ENCODE assay signal across 8 cellular contexts in the genomic region with DNA sequence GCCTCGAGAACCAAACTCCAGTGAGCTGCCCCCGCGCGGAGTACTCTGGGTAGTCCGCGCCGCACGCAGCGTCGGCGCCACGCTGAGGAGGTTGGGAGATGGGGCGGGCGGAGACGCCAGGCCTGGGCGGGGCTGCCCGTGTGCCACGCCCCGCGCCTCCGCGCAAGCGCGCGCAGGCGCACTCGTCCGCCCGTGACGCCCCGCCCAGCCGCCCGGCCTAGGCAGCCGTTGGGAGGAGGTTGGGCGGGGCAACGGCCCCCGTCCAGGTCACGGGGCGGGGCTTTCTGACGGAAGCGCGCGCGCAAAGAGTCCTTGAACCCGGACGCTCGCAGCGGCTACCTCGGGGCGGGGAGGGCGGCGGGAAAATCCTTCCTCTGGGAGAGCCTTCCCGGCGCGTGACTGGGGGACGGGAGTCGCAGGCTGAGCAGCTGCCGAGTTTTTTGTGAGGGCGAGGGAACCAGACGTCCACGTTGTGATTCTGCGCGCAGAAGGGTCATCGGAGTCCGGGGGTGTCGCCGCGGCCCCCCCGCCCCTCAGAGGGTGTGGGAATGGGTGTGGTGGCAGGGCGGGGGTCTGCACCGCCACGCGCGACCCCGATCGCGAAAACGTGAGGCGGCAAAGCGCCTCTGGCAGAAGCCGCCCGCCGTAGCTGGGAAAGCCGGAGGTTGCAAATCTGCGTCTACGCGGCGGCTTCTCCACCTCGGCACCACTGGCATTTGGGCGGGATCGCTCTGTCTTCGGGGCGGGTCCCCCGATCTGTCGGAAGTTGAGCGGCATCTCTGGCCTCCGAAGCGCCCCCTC. TPM values are rescaled to one million over a fixed set of nuclear protein-coding genes. Genes with fewer than 3 reads are reported as not detected.
DNase-seq lines count a peak whose midpoint lies in the region; ATAC-seq and TF ChIP-seq lines count a peak whose summit lies in the region.

A gene with protein sequence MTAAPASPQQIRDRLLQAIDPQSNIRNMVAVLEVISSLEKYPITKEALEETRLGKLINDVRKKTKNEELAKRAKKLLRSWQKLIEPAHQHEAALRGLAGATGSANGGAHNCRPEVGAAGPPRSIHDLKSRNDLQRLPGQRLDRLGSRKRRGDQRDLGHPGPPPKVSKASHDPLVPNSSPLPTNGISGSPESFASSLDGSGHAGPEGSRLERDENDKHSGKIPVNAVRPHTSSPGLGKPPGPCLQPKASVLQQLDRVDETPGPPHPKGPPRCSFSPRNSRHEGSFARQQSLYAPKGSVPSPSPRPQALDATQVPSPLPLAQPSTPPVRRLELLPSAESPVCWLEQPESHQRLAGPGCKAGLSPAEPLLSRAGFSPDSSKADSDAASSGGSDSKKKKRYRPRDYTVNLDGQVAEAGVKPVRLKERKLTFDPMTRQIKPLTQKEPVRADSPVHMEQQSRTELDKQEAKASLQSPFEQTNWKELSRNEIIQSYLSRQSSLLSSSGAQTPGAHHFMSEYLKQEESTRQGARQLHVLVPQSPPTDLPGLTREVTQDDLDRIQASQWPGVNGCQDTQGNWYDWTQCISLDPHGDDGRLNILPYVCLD (minus strand): TSS at position 22 of the 801 bp plus-strand sequence. CDS start 261 bp downstream, outside the sequence.

- POLR2A ChIA-PET in GM10248 (lab: Yijun Ruan, JAX) = interaction anchor here (0.6 to 2.8 kb wide), 8 partner anchors 8 to 44 kb away, joined by 3 to 14 read pairs (median 6); partner anchors contain the start of genes SMIM7 and TMEM38A

- H3K36me3 ChIP-seq in osteoblast (ENCODE audit: insufficient read depth, low read length) = peaks cover 37% of the 10 kb centered on the region
- H3K36me3 ChIP-seq in thoracic aorta = no peaks in the 10 kb centered on the region

- H3K9me3 Mint-ChIP-seq in activated naive CD4-positive, alpha-beta T cell treated with anti-CD3 and anti-CD28 coated beads, Interleukin-2, amount 50 U/mL, for 24 hours = no peaks in the 10 kb centered on the region

- peaks cover 49% of the 10 kb centered on the region for H3K79me2 ChIP-seq in osteoblast (ENCODE audit: insufficient read depth, low read length)

- peak within 1 kb of the TSS; percentile 97 for H3K4me2 ChIP-seq in osteoblast (ENCODE audit: insufficient read depth, low read length)

- H3K27ac ChIP-seq in osteoblast (ENCODE audit: low read depth, low read length) (peak within 1 kb of the TSS; percentile 86), thoracic aorta (peak within 1 kb of the TSS; percentile 83 to 86)

- H3K27ac Mint-ChIP-seq in activated naive CD4-positive, alpha-beta T cell treated with anti-CD3 and anti-CD28 coated beads, Interleukin-2, amount 50 U/mL, for 24 hours = peak within 1 kb of the TSS; percentile 98

- H3K27me3 ChIP-seq in osteoblast (ENCODE audit: insufficient read depth, low read length) (no peaks in the 10 kb centered on the region), thoracic aorta (replicated peaks; ENCODE audit: insufficient read depth) (no peaks in the 10 kb centered on the region)

- peak within 1 kb of the TSS; percentile 96 for H3K4me3 ChIP-seq in osteoblast (ENCODE audit: insufficient read depth, low read length)
- peak within 1 kb of the TSS; percentile 96 for H3K4me3 ChIP-seq in thoracic aorta

- H2AFZ ChIP-seq in osteoblast (ENCODE audit: low read length) = peak within 1 kb of the TSS; percentile 85

- H3K27me3 Mint-ChIP-seq in activated naive CD4-positive, alpha-beta T cell treated with anti-CD3 and anti-CD28 coated beads, Interleukin-2, amount 50 U/mL, for 24 hours = no peaks in the 10 kb centered on the region

- H3K4me1 ChIP-seq in osteoblast (ENCODE audit: insufficient read depth, low read length) = peaks cover 15% of the 10 kb centered on the region
- H3K4me1 ChIP-seq in thoracic aorta (ENCODE audit: control insufficient read depth in 1 of 2, low read depth in 2 of 2) = peaks cover 16 to 28% of the 10 kb centered on the region in 2 donors

- peaks cover 5% of the 10 kb centered on the region for H3K36me3 Mint-ChIP-seq in activated naive CD4-positive, alpha-beta T cell treated with anti-CD3 and anti-CD28 coated beads, Interleukin-2, amount 50 U/mL, for 24 hours

- CTCF ChIA-PET in GM10248 (lab: Yijun Ruan, JAX) = interaction anchor here (0.7 to 2.3 kb wide), 5 partner anchors 10 to 187 kb away, joined by 3 to 8 read pairs (median 4); no protein-coding TSS in a partner anchor

- H3K9me3 ChIP-seq in osteoblast (ENCODE audit: low read depth, low read length) = no peaks in the 10 kb centered on the region
- H3K9me3 ChIP-seq in thoracic aorta = no peaks in the 10 kb centered on the region

- ATAC-seq in HG02571 (IDR thresholded peaks at IDR 0.05; ENCODE audit: unreplicated experiment) (peak; percentile 79), SK-N-SH treated with all-trans-retinoic acid at 6 μM for 48 hours (peak; percentile 86), thoracic aorta (ENCODE audit: insufficient number of reproducible peaks, low FRiP score, low read depth) (peak; percentile 93)

- H4K20me1 ChIP-seq in osteoblast (ENCODE audit: insufficient read depth, low read length) = peaks cover 42% of the 10 kb centered on the region

- peak within 1 kb of the TSS; percentile 97 for H3K4me3 Mint-ChIP-seq in activated naive CD4-positive, alpha-beta T cell treated with anti-CD3 and anti-CD28 coated beads, Interleukin-2, amount 50 U/mL, for 24 hours

- H3K4me1 Mint-ChIP-seq in activated naive CD4-positive, alpha-beta T cell treated with anti-CD3 and anti-CD28 coated beads, Interleukin-2, amount 50 U/mL, for 24 hours = peaks cover 36% of the 10 kb centered on the region

- TF ChIP-seq CTCF in GM10248 (IDR thresholded peaks at IDR 0.05; ENCODE audit: control extremely low read depth, extremely low read depth, low read depth, missing control alignments) = peak; percentile 26
- TF ChIP-seq CTCF in osteoblast (IDR thresholded peaks at IDR 0.05; ENCODE audit: extremely low read depth, low read depth, low read length) = no peak
- TF ChIP-seq CTCF in thoracic aorta (IDR thresholded peaks at IDR 0.05) = no peak

- peak; percentile 99 for DNase-seq in GM10248 (ENCODE audit: extremely low spot score)
- peak; percentile 94 for DNase-seq in NCI-H1048 (lab: John Stamatoyannopoulos, UW)
- peak; percentile 97 for DNase-seq in glomerular visceral epithelial cell (ENCODE audit: extremely low spot score)
- DNase-seq in osteoblast (ENCODE audit: insufficient read length, low spot score, missing footprints) = peak; percentile 99
- DNase-seq in thoracic aorta (ENCODE audit: low spot score) = peak; percentile 78

TF ChIP-seq in SK-N-SH treated with all-trans-retinoic acid at 6 μM for 48 hours, 23 proteins besides CTCF, POLR2A, EP300 and RAD21:
- TF ChIP-seq, protein P1, sequence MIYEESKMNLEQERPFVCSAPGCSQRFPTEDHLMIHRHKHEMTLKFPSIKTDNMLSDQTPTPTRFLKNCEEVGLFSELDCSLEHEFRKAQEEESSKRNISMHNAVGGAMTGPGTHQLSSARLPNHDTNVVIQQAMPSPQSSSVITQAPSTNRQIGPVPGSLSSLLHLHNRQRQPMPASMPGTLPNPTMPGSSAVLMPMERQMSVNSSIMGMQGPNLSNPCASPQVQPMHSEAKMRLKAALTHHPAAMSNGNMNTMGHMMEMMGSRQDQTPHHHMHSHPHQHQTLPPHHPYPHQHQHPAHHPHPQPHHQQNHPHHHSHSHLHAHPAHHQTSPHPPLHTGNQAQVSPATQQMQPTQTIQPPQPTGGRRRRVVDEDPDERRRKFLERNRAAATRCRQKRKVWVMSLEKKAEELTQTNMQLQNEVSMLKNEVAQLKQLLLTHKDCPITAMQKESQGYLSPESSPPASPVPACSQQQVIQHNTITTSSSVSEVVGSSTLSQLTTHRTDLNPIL (CRISPR knock-in tag; IDR thresholded peaks at IDR 0.05; ENCODE audit: low read depth) = no peak
- TF ChIP-seq ESRRG (CRISPR knock-in tag; IDR thresholded peaks at IDR 0.05) (peak; percentile 4; the same call in 1 of the 2 replicates), RARB (CRISPR knock-in tag; IDR thresholded peaks at IDR 0.05) (no peak)
- TF ChIP-seq, protein P2, sequence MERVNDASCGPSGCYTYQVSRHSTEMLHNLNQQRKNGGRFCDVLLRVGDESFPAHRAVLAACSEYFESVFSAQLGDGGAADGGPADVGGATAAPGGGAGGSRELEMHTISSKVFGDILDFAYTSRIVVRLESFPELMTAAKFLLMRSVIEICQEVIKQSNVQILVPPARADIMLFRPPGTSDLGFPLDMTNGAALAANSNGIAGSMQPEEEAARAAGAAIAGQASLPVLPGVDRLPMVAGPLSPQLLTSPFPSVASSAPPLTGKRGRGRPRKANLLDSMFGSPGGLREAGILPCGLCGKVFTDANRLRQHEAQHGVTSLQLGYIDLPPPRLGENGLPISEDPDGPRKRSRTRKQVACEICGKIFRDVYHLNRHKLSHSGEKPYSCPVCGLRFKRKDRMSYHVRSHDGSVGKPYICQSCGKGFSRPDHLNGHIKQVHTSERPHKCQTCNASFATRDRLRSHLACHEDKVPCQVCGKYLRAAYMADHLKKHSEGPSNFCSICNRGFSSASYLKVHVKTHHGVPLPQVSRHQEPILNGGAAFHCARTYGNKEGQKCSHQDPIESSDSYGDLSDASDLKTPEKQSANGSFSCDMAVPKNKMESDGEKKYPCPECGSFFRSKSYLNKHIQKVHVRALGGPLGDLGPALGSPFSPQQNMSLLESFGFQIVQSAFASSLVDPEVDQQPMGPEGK (CRISPR knock-in tag; IDR thresholded peaks at IDR 0.05; ENCODE audit: borderline replicate concordance) = 0 out of 2 replicates have a peak, but pooled peaks have one; percentile 56

RNA-seq across cellular contexts. Expression of the gene that starts here (rescaled TPM):
- 5.8 and 6.5 TPM in 2 replicates for total RNA-seq in osteoblast
- 10 to 100 TPM in 1 of 2 donors, 1 to 10 TPM in 1; 9.6 to 14.2 TPM for total RNA-seq in thoracic aorta

Comparison
In these comparisons a context has a peak if more than half of its experiments do, and no peak if none do; other contexts are left out.
1. Peak in every context shown above with its lines: DNase-seq, ATAC-seq, H3K4me3 ChIP-seq and H3K27ac ChIP-seq.